In genomic region chr3:13241621-13242363, GRCh38 we compare ENCODE assay signal across 26 cellular contexts.
"Had no signal": no experiment of that assay in that cellular context is flagged by ENCODE, and none has a peak within 500 bp of the region (broad histone marks: within the 10 kb centered on the region; RNA-seq: fewer than 3 reads in every experiment).

No MANE protein-coding gene starts in this region.

- ATAC-seq: activated T-helper 17 cell treated with anti-CD3 and anti-CD28 coated beads, Interleukin-2, amount 50 U/mL, for 72 hours; effector memory CD8-positive, alpha-beta T cell; gastrocnemius medialis; naive thymus-derived CD4-positive, alpha-beta T cell; sciatic nerve; stimulated activated effector memory CD8-positive, alpha-beta T cell treated with anti-CD3 and anti-CD28 coated beads, Interleukin-12 subunit alpha, Interleukin-12 subunit beta, amount 100 ng/mL, for 72 hours; WTC11 had no signal

- H3K27me3 Mint-ChIP-seq: activated naive CD8-positive, alpha-beta T cell; activated T-cell treated with anti-CD3 and anti-CD28 coated beads, Interleukin-2, amount 50 U/mL, for 24 hours; activated T-helper 17 cell treated with anti-CD3 and anti-CD28 coated beads, Interleukin-2, amount 50 U/mL, for 72 hours had no signal

- H3K4me3 Mint-ChIP-seq: activated naive CD8-positive, alpha-beta T cell; activated T-cell treated with anti-CD3 and anti-CD28 coated beads, Interleukin-2, amount 50 U/mL, for 24 hours; activated T-helper 17 cell treated with anti-CD3 and anti-CD28 coated beads, Interleukin-2, amount 50 U/mL, for 72 hours; effector memory CD8-positive, alpha-beta T cell; naive thymus-derived CD4-positive, alpha-beta T cell; neural crest cell; stimulated activated effector memory CD8-positive, alpha-beta T cell treated with anti-CD3 and anti-CD28 coated beads, Interleukin-12 subunit alpha, Interleukin-12 subunit beta, amount 100 ng/mL, for 72 hours; WTC11 had no signal

- H3K4me1 Mint-ChIP-seq: activated T-helper 17 cell treated with anti-CD3 and anti-CD28 coated beads, Interleukin-2, amount 50 U/mL, for 72 hours; naive thymus-derived CD4-positive, alpha-beta T cell; neural crest cell had no signal

- H3K4me1 ChIP-seq: adrenal gland, ascending aorta, colonic mucosa, esophagus muscularis mucosa, gastrocnemius medialis, left ventricle myocardium inferior, stomach, suprapubic skin, tibial nerve had no signal

- H3K27me3 ChIP-seq: adrenal gland, ascending aorta, colonic mucosa, dorsolateral prefrontal cortex, gastrocnemius medialis, tibial nerve had no signal

- H3K27ac ChIP-seq: adrenal gland, ascending aorta, colonic mucosa, dorsolateral prefrontal cortex, esophagus muscularis mucosa, gastrocnemius medialis, left ventricle myocardium inferior, stomach, suprapubic skin, tibial nerve had no signal

- H3K36me3 Mint-ChIP-seq: activated naive CD8-positive, alpha-beta T cell; naive thymus-derived CD4-positive, alpha-beta T cell; stimulated activated effector memory CD8-positive, alpha-beta T cell treated with anti-CD3 and anti-CD28 coated beads, Interleukin-12 subunit alpha, Interleukin-12 subunit beta, amount 100 ng/mL, for 72 hours; WTC11 had no signal

- H3K4me3 ChIP-seq: adrenal gland, ascending aorta, colonic mucosa, dorsolateral prefrontal cortex, esophagus muscularis mucosa, gastrocnemius medialis, left ventricle myocardium inferior, stomach, suprapubic skin, tibial nerve had no signal

- DNase-seq: activated CD8-positive, alpha-beta memory T cell treated with anti-CD3 and anti-CD28 coated beads for 24 hours; activated CD8-positive, alpha-beta memory T cell treated with anti-CD3 and anti-CD28 coated beads, Interleukin-2, amount 50 U/mL, for 4 hours; activated naive CD4-positive, alpha-beta T cell; activated T-cell treated with anti-CD3 and anti-CD28 coated beads, Interleukin-2, amount 50 U/mL, for 24 hours; adrenal gland; colonic mucosa; dorsolateral prefrontal cortex; effector memory CD8-positive, alpha-beta T cell; gastrocnemius medialis; hypothalamus; left ventricle myocardium inferior; naive thymus-derived CD4-positive, alpha-beta T cell; occipital lobe; small intestine; stimulated activated CD4-positive, alpha-beta T cell treated with anti-CD3 and anti-CD28 coated beads, Interleukin-2, amount 100 ng/mL, for 24 hours; stomach had no signal

- H3K9me3 ChIP-seq: adrenal gland, ascending aorta, colonic mucosa, esophagus muscularis mucosa, gastrocnemius medialis, left ventricle myocardium inferior, stomach, suprapubic skin, tibial nerve had no signal

- FAIRE-seq: small intestine had no signal

- H3K9me3 Mint-ChIP-seq: activated T-cell treated with anti-CD3 and anti-CD28 coated beads, Interleukin-2, amount 50 U/mL, for 24 hours; activated T-helper 17 cell treated with anti-CD3 and anti-CD28 coated beads, Interleukin-2, amount 50 U/mL, for 72 hours; effector memory CD8-positive, alpha-beta T cell; naive thymus-derived CD4-positive, alpha-beta T cell; neural crest cell; stimulated activated effector memory CD8-positive, alpha-beta T cell treated with anti-CD3 and anti-CD28 coated beads, Interleukin-12 subunit alpha, Interleukin-12 subunit beta, amount 100 ng/mL, for 72 hours; WTC11 had no signal

- H3K36me3 ChIP-seq: adrenal gland, ascending aorta, colonic mucosa, esophagus muscularis mucosa, gastrocnemius medialis, left ventricle myocardium inferior, stomach, suprapubic skin, tibial nerve had no signal

- H3K27ac Mint-ChIP-seq: activated naive CD8-positive, alpha-beta T cell; activated T-cell treated with anti-CD3 and anti-CD28 coated beads, Interleukin-2, amount 50 U/mL, for 24 hours; activated T-helper 17 cell treated with anti-CD3 and anti-CD28 coated beads, Interleukin-2, amount 50 U/mL, for 72 hours; effector memory CD8-positive, alpha-beta T cell; naive thymus-derived CD4-positive, alpha-beta T cell; stimulated activated effector memory CD8-positive, alpha-beta T cell treated with anti-CD3 and anti-CD28 coated beads, Interleukin-12 subunit alpha, Interleukin-12 subunit beta, amount 100 ng/mL, for 72 hours had no signal
